ENCODE assay signal across 10 cellular contexts in genomic region chr6:167932468-167933276, GRCh38.
DNase-seq lines count a peak whose midpoint lies in the region; ATAC-seq and TF ChIP-seq lines count a peak whose summit lies in the region.
"Had no signal": no experiment of that assay in that cellular context is flagged by ENCODE, and none has a peak within 500 bp of the region (broad histone marks: within the 10 kb centered on the region; RNA-seq: fewer than 3 reads in every experiment).

No MANE protein-coding gene starts in this region.

- no peak for ATAC-seq in HG02759 (IDR thresholded peaks at IDR 0.05; ENCODE audit: unreplicated experiment)

- H3K79me2 ChIP-seq in osteoblast (ENCODE audit: insufficient read depth, low read length), result no peaks in the 10 kb centered on the region

- H3K4me2 ChIP-seq in osteoblast (ENCODE audit: insufficient read depth, low read length), result peak overlapping the region; percentile 53

- H3K9me3 ChIP-seq in osteoblast (ENCODE audit: low read depth, low read length), result no peaks in the 10 kb centered on the region
- H3K9me3 ChIP-seq: thyroid gland had no signal

- DNase-seq in AG20443 (ENCODE audit: low spot score) (peak; percentile 25), RWPE1 (ENCODE audit: low spot score) (peak; percentile 36), fibroblast of gingiva (ENCODE audit: low read depth) (peak; percentile 54), osteoblast (ENCODE audit: insufficient read length, low spot score, missing footprints) (no peak), HPDE6-E6E7 (ENCODE audit: extremely low spot score) (no peak), AML-193 (lab: John Stamatoyannopoulos, UW) (no peak)
- no peak for DNase-seq in stimulated activated CD4-positive, alpha-beta T cell treated with anti-CD3 and anti-CD28 coated beads, Interleukin-12 subunit alpha, Interleukin-12 subunit beta, amount 100 ng/mL, for 4 hours
- DNase-seq: CD4-positive, CD25-positive, alpha-beta regulatory T cell; thyroid gland had no signal

- POLR2A ChIA-PET in RWPE1 (lab: Yijun Ruan, JAX; ENCODE audit: low non-redundant PET), result no interaction called here

- H4K20me1 ChIP-seq in osteoblast (ENCODE audit: insufficient read depth, low read length), result no peaks in the 10 kb centered on the region

- peaks cover 5% of the 10 kb centered on the region for H3K4me1 ChIP-seq in osteoblast (ENCODE audit: insufficient read depth, low read length)

- TF ChIP-seq CTCF in RWPE1 (conservative IDR thresholded peaks at IDR 0.05; ENCODE audit: low read depth) (no peak), osteoblast (IDR thresholded peaks at IDR 0.05; ENCODE audit: extremely low read depth, low read depth, low read length) (no peak)

- H3K36me3 ChIP-seq in osteoblast (ENCODE audit: insufficient read depth, low read length), result no peaks in the 10 kb centered on the region

- H3K27me3 ChIP-seq in osteoblast (ENCODE audit: insufficient read depth, low read length), result no peaks in the 10 kb centered on the region
- H3K27me3 ChIP-seq: thyroid gland had no signal

- CTCF ChIA-PET in RWPE1 (lab: Yijun Ruan, JAX), result no interaction called here

- no peak overlapping the region for H3K27ac ChIP-seq in RWPE1
- H3K27ac ChIP-seq in osteoblast (ENCODE audit: low read depth, low read length), result no peak overlapping the region
- H3K27ac ChIP-seq: thyroid gland had no signal

- H2AFZ ChIP-seq in osteoblast (ENCODE audit: low read length), result peak overlapping the region; percentile 30

- H3K4me3 ChIP-seq in osteoblast (ENCODE audit: insufficient read depth, low read length), result no peak overlapping the region
- H3K4me3 ChIP-seq: thyroid gland had no signal

Comparison
In these comparisons a context has a peak if more than half of its experiments do, and no peak if none do; other contexts are left out.
1. DNase-seq: peak in AG20443 (single experiment), RWPE1 (single experiment) and fibroblast of gingiva (single experiment); none in osteoblast (single experiment), HPDE6-E6E7 (single experiment), stimulated activated CD4-positive, alpha-beta T cell treated with anti-CD3 and anti-CD28 coated beads, Interleukin-12 subunit alpha, Interleukin-12 subunit beta, amount 100 ng/mL, for 4 hours (single experiment) and AML-193 (0 of 2).